ENCODE assay signal across 8 cellular contexts in genomic region chr1:145926706-145927072, GRCh38. TPM values are rescaled to one million over a fixed set of nuclear protein-coding genes. Genes with fewer than 3 reads are reported as not detected.
A peak's percentile ranks its signal among the peaks of the same experiment; 100 is the strongest.
DNase-seq lines count a peak whose midpoint lies in the region; ATAC-seq, FAIRE-seq and TF ChIP-seq lines count a peak whose summit lies in the region.

No MANE protein-coding gene starts in this region.

- no peaks in the 10 kb centered on the region for H3K27me3 Mint-ChIP-seq in progenitor cell of endocrine pancreas

- H3K4me3 Mint-ChIP-seq in progenitor cell of endocrine pancreas (ENCODE audit: low read depth) = no peak overlapping the region

- H3K36me3 ChIP-seq in pancreas = peaks cover 0 to 3% (median 0%) of the 10 kb centered on the region in 3 donors

- peaks cover 5 to 7% (median 6%) of the 10 kb centered on the region in 3 donors for H3K4me1 ChIP-seq in pancreas

- TF ChIP-seq CTCF in dorsolateral prefrontal cortex (IDR thresholded peaks at IDR 0.05 in 54 of 56, conservative IDR thresholded peaks at IDR 0.05 in 2 of 56; ENCODE audit: low read depth in 1 of 56, partially characterized antibody in 56 of 56) = no peak
- no peak for TF ChIP-seq CTCF in pancreas (IDR thresholded peaks at IDR 0.05)
- TF ChIP-seq CTCF in progenitor cell of endocrine pancreas (IDR thresholded peaks at IDR 0.05; ENCODE audit: unreplicated experiment) = no peak

- peak; percentile 8 for ATAC-seq in GM21576 (IDR thresholded peaks at IDR 0.05; ENCODE audit: unreplicated experiment)
- ATAC-seq in pancreas = peak in 2 of 4 donors; percentile 2 to 3

- no peak for FAIRE-seq in pancreas (lab: Jason Lieb, UNC)

- intact Hi-C loops in dorsolateral prefrontal cortex (cut with DNase I) (loop anchor here (1.0 to 2.0 kb wide), 2 partner anchors 8 to 32 kb away; partner anchors contain the start of genes LIX1L (in 2 of the 2) and PEX11B (in 1 of the 2)), pancreas (cut with DNase I) (no loop called here)

- DNase-seq in RKO (ENCODE audit: low spot score) (peak; percentile 25), dorsolateral prefrontal cortex (no peak), pancreas (no peak), kidney tubule cell (ENCODE audit: low spot score) (no peak), progenitor cell of endocrine pancreas (ENCODE audit: low spot score, unreplicated experiment) (no peak), foreskin melanocyte (no peak), T1000 (lab: John Stamatoyannopoulos, UW) (no peak)

- no peaks in the 10 kb centered on the region for H3K9me3 ChIP-seq in pancreas

- H3K27ac ChIP-seq in dorsolateral prefrontal cortex = peak overlapping the region; percentile 84 to 100 (median 98)
- H3K27ac ChIP-seq in pancreas = peak overlapping the region; percentile 58 to 95 (median 84)

- no peak overlapping the region for H3K27ac Mint-ChIP-seq in progenitor cell of endocrine pancreas

- H3K9me3 Mint-ChIP-seq in progenitor cell of endocrine pancreas (ENCODE audit: low read depth) = no peaks in the 10 kb centered on the region

- peaks cover 4% of the 10 kb centered on the region for H3K4me1 Mint-ChIP-seq in progenitor cell of endocrine pancreas (ENCODE audit: low read depth)

- peaks cover 2% of the 10 kb centered on the region for H3K36me3 Mint-ChIP-seq in progenitor cell of endocrine pancreas (ENCODE audit: insufficient read depth)

- WGBS in pancreas, 2 donors = 1 to 2% methylated on average over 18 of the region's 18 CpGs

- no peaks in the 10 kb centered on the region for H3K27me3 ChIP-seq in dorsolateral prefrontal cortex
- H3K27me3 ChIP-seq in pancreas = no peaks in the 10 kb centered on the region

- peak overlapping the region; percentile 47 to 94 (median 80) for H3K4me3 ChIP-seq in dorsolateral prefrontal cortex
- H3K4me3 ChIP-seq in pancreas = peak overlapping the region; percentile 42 to 63 (median 57)

RNA-seq across cellular contexts. Expression of gene RBM8A, which starts 0.6 kb away (rescaled TPM):
- total RNA-seq in dorsolateral prefrontal cortex (100 to 1,000 TPM in 24 of 120 experiments, 10 to 100 TPM in 96; 68.5 to 111 (median 91.1) TPM), pancreas (10 to 100 TPM; 29.5 to 55.0 (median 49.1) TPM), progenitor cell of endocrine pancreas (163 and 173 TPM in 2 replicates)
- polyA plus RNA-seq in pancreas = 10 to 100 TPM; 32.0 to 57.9 TPM

RNA-seq across cellular contexts. Expression of gene PEX11B, which starts 8.2 kb away (rescaled TPM):
- total RNA-seq in dorsolateral prefrontal cortex = 10 to 100 TPM; 25.0 to 72.0 (median 54.2) TPM
- 10 to 100 TPM; 11.0 to 15.5 (median 12.5) TPM for total RNA-seq in pancreas
- polyA plus RNA-seq in pancreas = 10 to 100 TPM; 10.7 to 21.9 TPM
- total RNA-seq in progenitor cell of endocrine pancreas = 21.1 and 23.9 TPM in 2 replicates

RNA-seq across cellular contexts. Expression of gene ITGA10, which starts 16.8 kb away (rescaled TPM):
- 10 to 100 TPM in 14 of 120 experiments, 1 to 10 TPM in 106; 1.3 to 18.3 (median 5.9) TPM for total RNA-seq in dorsolateral prefrontal cortex
- total RNA-seq in pancreas = 1 to 10 TPM in 3 of 6 donors, under 1 TPM in 3; 0.12 to 1.3 (median 0.82) TPM
- 1 to 10 TPM; 3.5 to 7.4 TPM for polyA plus RNA-seq in pancreas
- 0.81 and 0.89 TPM in 2 replicates for total RNA-seq in progenitor cell of endocrine pancreas

RNA-seq across cellular contexts. Expression of gene LIX1L, which starts 31.1 kb away (rescaled TPM):
- total RNA-seq in dorsolateral prefrontal cortex = 10 to 100 TPM; 10.5 to 32.8 (median 17.8) TPM
- 10 to 100 TPM in 1 of 6 donors, 1 to 10 TPM in 5; 3.3 to 10.3 (median 5.8) TPM for total RNA-seq in pancreas
- 1 to 10 TPM; 2.9 to 6.8 TPM for polyA plus RNA-seq in pancreas
- 4.2 and 4.5 TPM in 2 replicates for total RNA-seq in progenitor cell of endocrine pancreas

RNA-seq across cellular contexts. Expression of gene ANKRD34A, which starts 37.7 kb away (rescaled TPM):
- total RNA-seq in dorsolateral prefrontal cortex (10 to 100 TPM; 13.4 to 48.3 (median 29.4) TPM), pancreas (under 1 TPM; 0.04 to 0.28 (median 0.18) TPM), progenitor cell of endocrine pancreas (0.22 TPM in 1 of 2 replicates, not detected in the other)
- under 1 TPM; 0.34 to 0.38 TPM for polyA plus RNA-seq in pancreas

Comparison
In these comparisons a context has a peak if more than half of its experiments do, and no peak if none do; other contexts are left out.
1. intact Hi-C loops: an anchor here in dorsolateral prefrontal cortex (1.0 to 2.0 kb wide); none called in pancreas.